In the genomic region with DNA sequence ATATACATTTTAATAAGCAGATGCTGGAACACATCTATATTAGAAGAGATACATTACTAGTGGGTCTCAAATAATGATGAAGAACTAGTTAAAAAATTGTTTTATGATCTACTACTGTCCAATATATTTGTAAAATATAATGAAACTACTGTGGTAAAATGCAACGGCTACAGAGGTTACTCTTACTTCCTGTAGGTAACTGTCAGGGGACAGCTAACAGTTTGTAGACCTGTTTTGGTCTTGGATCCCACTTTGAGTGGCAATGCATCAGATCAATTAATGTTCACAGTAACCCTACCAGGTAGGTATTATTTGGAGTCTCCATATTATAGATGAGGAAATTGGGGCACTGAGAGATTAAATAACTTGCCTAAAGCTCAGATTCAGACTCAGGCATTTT, we compare ENCODE assay signal across 13 cellular contexts. TPM values are rescaled to one million over a fixed set of nuclear protein-coding genes. Genes with fewer than 3 reads are reported as not detected.
DNase-seq lines count a peak whose midpoint lies in the region; ATAC-seq and TF ChIP-seq lines count a peak whose summit lies in the region.
"Had no signal": no experiment of that assay in that cellular context is flagged by ENCODE, and none has a peak within 500 bp of the region (broad histone marks: within the 10 kb centered on the region; RNA-seq: fewer than 3 reads in every experiment).

No MANE protein-coding gene starts in this region.

- no peak overlapping the region for H3K4me3 Mint-ChIP-seq in activated CD8-positive, alpha-beta T cell treated with anti-CD3 and anti-CD28 coated beads for 36 hours

- CTCF ChIA-PET in activated CD8-positive, alpha-beta T cell treated with anti-CD3 and anti-CD28 coated beads for 36 hours (lab: Charles Lee): interaction anchor here (0.6 to 1.5 kb wide), 3 partner anchors 9 to 1033 kb away, joined by 3 to 4 read pairs (median 3); no protein-coding TSS in a partner anchor

- POLR2A ChIA-PET in activated CD8-positive, alpha-beta T cell treated with anti-CD3 and anti-CD28 coated beads for 36 hours (lab: Charles Lee): no interaction called here

- H3K27ac Mint-ChIP-seq in activated CD8-positive, alpha-beta T cell treated with anti-CD3 and anti-CD28 coated beads for 36 hours: no peak overlapping the region

- TF ChIP-seq CTCF in GM20000 (IDR thresholded peaks at IDR 0.05; ENCODE audit: extremely low read depth, missing control alignments) (no peak), upper lobe of left lung (IDR thresholded peaks at IDR 0.05) (no peak)
- TF ChIP-seq CTCF in activated CD8-positive, alpha-beta T cell treated with anti-CD3 and anti-CD28 coated beads for 36 hours (IDR thresholded peaks at IDR 0.05): no peak

- DNase-seq in GM20000 (ENCODE audit: low spot score) (peak; percentile 22), NCI-H2171 treated with DMSO at 0.1 percent for 48 hours (lab: John Stamatoyannopoulos, UW) (no peak), hippocampal formation (lab: John Stamatoyannopoulos, UW) (no peak), upper lobe of left lung (no peak)
- DNase-seq in activated CD8-positive, alpha-beta T cell treated with anti-CD3 and anti-CD28 coated beads for 36 hours: no peak
- DNase-seq: C1 segment of cervical spinal cord; erythroblast; NCI-H82; stimulated activated CD4-positive, alpha-beta T cell treated with anti-CD3 and anti-CD28 coated beads, Interleukin-1b, Interleukin-23, amount 100 ng/mL, for 48 hours; substantia nigra had no signal

- no peaks in the 10 kb centered on the region for H3K4me1 ChIP-seq in upper lobe of left lung

- no peak for TF ChIP-seq EP300 in upper lobe of left lung (IDR thresholded peaks at IDR 0.05)

- 42 to 44% methylated on average over 1 of the region's 1 CpG for WGBS in upper lobe of left lung, 2 donors

- peak; percentile 82 for ATAC-seq in GM18498 (IDR thresholded peaks at IDR 0.05; ENCODE audit: unreplicated experiment)
- peak; percentile 77 for ATAC-seq in HG03066 (IDR thresholded peaks at IDR 0.05; ENCODE audit: low read depth, unreplicated experiment)
- peak; percentile 62 for ATAC-seq in activated CD8-positive, alpha-beta T cell treated with anti-CD3 and anti-CD28 coated beads for 36 hours
- no peak for ATAC-seq in HG02642 (IDR thresholded peaks at IDR 0.05; ENCODE audit: poor library complexity, unreplicated experiment)
- ATAC-seq in upper lobe of left lung (ENCODE audit: low FRiP score in 2 of 2): no peak

- no peaks in the 10 kb centered on the region for H3K36me3 ChIP-seq in upper lobe of left lung

- TF ChIP-seq POLR2A in upper lobe of left lung (IDR thresholded peaks at IDR 0.05): no peak

- H3K27me3 ChIP-seq in upper lobe of left lung: no peaks in the 10 kb centered on the region

- no peak overlapping the region for H3K27ac ChIP-seq in upper lobe of left lung

- intact Hi-C loops in activated CD8-positive, alpha-beta T cell treated with anti-CD3 and anti-CD28 coated beads for 36 hours (cut with micrococcal nuclease): no loop called here

- H3K36me3 Mint-ChIP-seq in activated CD8-positive, alpha-beta T cell treated with anti-CD3 and anti-CD28 coated beads for 36 hours (ENCODE audit: low read depth): no peaks in the 10 kb centered on the region

- no peaks in the 10 kb centered on the region for H3K9me3 Mint-ChIP-seq in activated CD8-positive, alpha-beta T cell treated with anti-CD3 and anti-CD28 coated beads for 36 hours

- H3K9me3 ChIP-seq in upper lobe of left lung: no peaks in the 10 kb centered on the region

- no peak overlapping the region for H3K4me3 ChIP-seq in upper lobe of left lung

- peaks cover 12% of the 10 kb centered on the region for H3K4me1 Mint-ChIP-seq in activated CD8-positive, alpha-beta T cell treated with anti-CD3 and anti-CD28 coated beads for 36 hours (ENCODE audit: low read depth)

- no peaks in the 10 kb centered on the region for H3K27me3 Mint-ChIP-seq in activated CD8-positive, alpha-beta T cell treated with anti-CD3 and anti-CD28 coated beads for 36 hours

RNA-seq across cellular contexts. Expression of a gene that starts 26.7 kb away (rescaled TPM):
- 10 to 100 TPM; 34.3 to 36.8 TPM for total RNA-seq in activated CD8-positive, alpha-beta T cell treated with anti-CD3 and anti-CD28 coated beads for 36 hours
- total RNA-seq in upper lobe of left lung: 10 to 100 TPM; 20.5 to 79.0 (median 27.6) TPM

RNA-seq across cellular contexts. Expression of a gene that starts 57.3 kb away (rescaled TPM):
- total RNA-seq in activated CD8-positive, alpha-beta T cell treated with anti-CD3 and anti-CD28 coated beads for 36 hours: 10 to 100 TPM; 51.4 to 53.2 TPM
- 100 to 1,000 TPM; 142 to 400 (median 236) TPM for total RNA-seq in upper lobe of left lung

Comparison
In these comparisons a context has a peak if more than half of its experiments do, and no peak if none do; other contexts are left out.
1. ATAC-seq: peak in GM18498 (single experiment), HG03066 (single experiment) and activated CD8-positive, alpha-beta T cell treated with anti-CD3 and anti-CD28 coated beads for 36 hours (single experiment); none in HG02642 (single experiment) and upper lobe of left lung (0 of 2).